ENCODE assay signal across 9 cellular contexts in genomic region chr15:51935466-51936118, GRCh38. TPM values are rescaled to one million over a fixed set of nuclear protein-coding genes. Genes with fewer than 3 reads are reported as not detected.
DNase-seq lines count a peak whose midpoint lies in the region; ATAC-seq, FAIRE-seq and TF ChIP-seq lines count a peak whose summit lies in the region.
"Had no signal": no experiment of that assay in that cellular context is flagged by ENCODE, and none has a peak within 500 bp of the region (broad histone marks: within the 10 kb centered on the region; RNA-seq: fewer than 3 reads in every experiment).

No MANE protein-coding gene starts in this region.

- H3K36me3 ChIP-seq in K562 (ENCODE audit: control insufficient read depth, insufficient read depth, low read length) = peaks cover 39% of the 10 kb centered on the region; the same call in 1 of the 3 replicates
- H3K36me3 ChIP-seq in heart right ventricle = peaks cover 0 to 85% (median 0%) of the 10 kb centered on the region in 9 donors

- WGBS in K562 (ENCODE audit: insufficient coverage, low coverage, missing lambda C conversion rate) = 66% methylated on average over 5 of the region's 5 CpGs
- 84 to 87% methylated on average over 5 of the region's 5 CpGs for WGBS in heart right ventricle, 2 donors

- CTCF ChIA-PET in K562 (lab: Yijun Ruan, JAX; ENCODE audit: low intra/inter-chr PET ratio) = no interaction called here

- no peaks in the 10 kb centered on the region for H3K9me1 ChIP-seq in K562 (ENCODE audit: control insufficient read depth, insufficient read depth, low read length)

- peak; percentile 26 for FAIRE-seq in K562 (lab: Jason Lieb, UNC)
- FAIRE-seq: astrocyte had no signal

- TF ChIP-seq CTCF in K562 (IDR thresholded peaks at IDR 0.05 in 2 of 3, conservative IDR thresholded peaks at IDR 0.05 in 1 of 3; ENCODE audit: insufficient read depth in 2 of 3, low read depth in 1 of 3, low read length in 3 of 3) = no peak
- TF ChIP-seq CTCF in heart right ventricle (IDR thresholded peaks at IDR 0.05) = no peak

- TF ChIP-seq RAD21 in K562 (CRISPR knock-in tag; conservative IDR thresholded peaks at IDR 0.05 in 1 of 2, IDR thresholded peaks at IDR 0.05 in 1 of 2) = no peak

- no peak overlapping the region for H3K9ac ChIP-seq in K562 (ENCODE audit: insufficient read depth in 1 of 2, low read depth in 2 of 2, low read length in 2 of 2)

- no peaks in the 10 kb centered on the region for H3K9me3 ChIP-seq in K562 (replicated peaks; ENCODE audit: control insufficient read depth, insufficient read depth, low read depth, low read length)
- H3K9me3 ChIP-seq in heart right ventricle = no peaks in the 10 kb centered on the region

- no peak for TF ChIP-seq POLR2A in GM18505 (IDR thresholded peaks at IDR 0.05; ENCODE audit: borderline replicate concordance, extremely low read depth, insufficient read depth, insufficient read length)
- no peak for TF ChIP-seq POLR2A in K562 (conservative IDR thresholded peaks at IDR 0.05)

- H2AFZ ChIP-seq in K562 (ENCODE audit: low read depth, low read length) = no peak overlapping the region

- DNase-seq in K562 (ENCODE audit: extremely low read depth in 1 of 4, low spot score in 3 of 4) (no peak), NK-92 (lab: John Stamatoyannopoulos, UW; ENCODE audit: unreplicated experiment) (no peak), SK-N-DZ (ENCODE audit: low spot score) (no peak), heart right ventricle (no peak), midbrain (lab: John Stamatoyannopoulos, UW) (no peak)

- in situ Hi-C loops in K562 (cut with MboI) = no loop called here

- POLR2A ChIA-PET in K562 (lab: Yijun Ruan, JAX) = interaction anchor here (0.6 to 1.8 kb wide), 3 partner anchors 11 to 143 kb away, joined by 3 to 6 read pairs (median 3); no protein-coding TSS in a partner anchor

- H3K27me3 ChIP-seq in K562 (ENCODE audit: control insufficient read depth in 2 of 2, insufficient read depth in 2 of 2, low read length in 2 of 2) = no peaks in the 10 kb centered on the region
- H3K27me3 ChIP-seq in heart right ventricle = no peaks in the 10 kb centered on the region

- H3K79me2 ChIP-seq in K562 (ENCODE audit: control insufficient read depth, insufficient read depth, low read length) = no peaks in the 10 kb centered on the region

- H3K4me1 ChIP-seq in K562 (replicated peaks in 1 of 2; ENCODE audit: control insufficient read depth in 2 of 2, insufficient read depth in 2 of 2, low read length in 2 of 2) (no peaks in the 10 kb centered on the region), heart right ventricle (peaks cover 0 to 7% (median 0%) of the 10 kb centered on the region in 9 donors)

- no TSS peak for BruUV-seq in K562 (replicated peaks; lab: Mats Ljungman, UMichigan)

- TF ChIP-seq EP300 in K562 (IDR thresholded peaks at IDR 0.05; ENCODE audit: low read length) = no peak

- H3K27ac ChIP-seq in K562 (ENCODE audit: extremely low read depth, low read depth, low read length) (no peak overlapping the region), heart right ventricle (no peak overlapping the region)

- H4K20me1 ChIP-seq in K562 (replicated peaks; ENCODE audit: control insufficient read depth, insufficient read depth, low read length) = no peaks in the 10 kb centered on the region

- H3K4me3 ChIP-seq in K562 (no peak overlapping the region), heart right ventricle (no peak overlapping the region)

- ATAC-seq in GM18505 (IDR thresholded peaks at IDR 0.05; ENCODE audit: unreplicated experiment) (peak; percentile 82), GM21367 (IDR thresholded peaks at IDR 0.05; ENCODE audit: unreplicated experiment) (peak; percentile 74), HG03196 (IDR thresholded peaks at IDR 0.05; ENCODE audit: unreplicated experiment) (peak; percentile 82), K562 (no peak), heart right ventricle (no peak)

- intact Hi-C loops in K562 (cut with micrococcal nuclease) = no loop called here
- intact Hi-C loops in heart right ventricle (cut with DNase I) = no loop called here

- no peak overlapping the region for H3K4me2 ChIP-seq in K562 (ENCODE audit: insufficient read depth, low read length)

TF ChIP-seq in K562, 482 proteins besides CTCF, POLR2A, EP300 and RAD21:
- TF ChIP-seq HMBOX1 (IDR thresholded peaks at IDR 0.05) (peak; percentile 20; the same call in 1 of the 2 replicates), ZBTB17 (CRISPR knock-in tag; IDR thresholded peaks at IDR 0.05) (no peak), ZFP30 (CRISPR knock-in tag; IDR thresholded peaks at IDR 0.05; ENCODE audit: borderline replicate concordance) (no peak), HSF4 (CRISPR knock-in tag; IDR thresholded peaks at IDR 0.05; ENCODE audit: borderline replicate concordance) (no peak), SPI1 (IDR thresholded peaks at IDR 0.05; ENCODE audit: borderline replicate concordance, low read depth, low read length) (0 out of 2 replicates have a peak, but pooled peaks have one; percentile 54), SIN3B (IDR thresholded peaks at IDR 0.05; ENCODE audit: low read depth) (no peak), MTF1 (CRISPR knock-in tag; IDR thresholded peaks at IDR 0.05; ENCODE audit: borderline replicate concordance) (no peak)

RNA-seq across cellular contexts. Expression of gene LEO1, which starts 36.0 kb away (rescaled TPM):
- total RNA-seq in K562 (2011; cell fraction: chromatin; rRNA removed; ENCODE audit: low replicate concordance) = 11.5 and 34.7 TPM in 2 replicates
- total RNA-seq in K562 (2011; cell fraction: nucleolus; rRNA removed) = 7.7 and 8.7 TPM in 2 replicates
- total RNA-seq in K562 (2011; cell fraction: nucleoplasm; rRNA removed) = 18.7 and 25.7 TPM in 2 replicates
- total RNA-seq in K562 (2014; rRNA removed) = 33.4 and 37.9 TPM in 2 replicates
- total RNA-seq in K562 (2014; rRNA removed; fragmentation: Illumina TruSeq; extraction: Trizol) = 40.9 and 44.1 TPM in 2 replicates
- total RNA-seq in K562 (2015; rRNA removed; fragmentation: Illumina TruSeq; extraction: Trizol) = 42.5 and 44.0 TPM in 2 replicates
- total RNA-seq in K562 (2021) = 19.2 and 19.6 TPM in 2 replicates
- 6.1 and 8.4 TPM in 2 replicates for polyA plus RNA-seq in K562 (2011; rRNA removed)
- polyA plus RNA-seq in K562 (2011; cell fraction: cytosol; rRNA removed) = 0.76 and 2.3 TPM in 2 replicates
- polyA plus RNA-seq in K562 (2011; cell fraction: nucleus; rRNA removed) = 2.4 and 3.5 TPM in 2 replicates
- 15.7 and 29.5 TPM in 2 replicates for polyA plus RNA-seq in K562 (2012)
- polyA plus RNA-seq in K562 (2014; fragmentation: Illumina TruSeq; extraction: Trizol) = 37.8 and 48.3 TPM in 2 replicates
- 10 to 100 TPM; 26.0 to 38.7 TPM for polyA plus RNA-seq in K562 (2014; fragmentation: Nextera tagmentation; extraction: Ambion mirVana)
- 28.8 and 37.2 TPM in 2 replicates for polyA plus RNA-seq in K562 (2014; rRNA removed)
- 20.8 and 22.3 TPM in 2 replicates for polyA minus RNA-seq in K562 (2011; rRNA and poly(A)+ RNA removed)
- 4.6 and 5.0 TPM in 2 replicates for polyA minus RNA-seq in K562 (2011; cell fraction: cytosol; rRNA and poly(A)+ RNA removed)
- polyA minus RNA-seq in K562 (2011; cell fraction: nucleus; rRNA and poly(A)+ RNA removed) = 3.5 and 7.9 TPM in 2 replicates
- polyA plus RNA-seq in SK-N-DZ (2014; cell fraction: cytosol; rRNA removed) = 35.2 and 38.3 TPM in 2 replicates
- polyA plus RNA-seq in SK-N-DZ (2014; cell fraction: nucleus; rRNA removed) = 21.0 and 23.0 TPM in 2 replicates
- total RNA-seq in heart right ventricle = 1 to 10 TPM; 6.6 to 9.1 (median 8.2) TPM
- polyA plus RNA-seq in heart right ventricle = 1 to 10 TPM; 6.9 to 8.8 TPM

Comparison
In these comparisons a context has a peak if more than half of its experiments do, and no peak if none do; other contexts are left out.
1. ATAC-seq: peak in GM18505 (single experiment), GM21367 (single experiment) and HG03196 (single experiment); none in K562 (single experiment) and heart right ventricle (0 of 8).